ENCODE assay signal across 1 cellular context in genomic region chr11:73747762-73748161, GRCh38.
A peak's percentile ranks its signal among the peaks of the same experiment; 100 is the strongest.
TF ChIP-seq lines count a peak whose summit lies in the region.

No MANE protein-coding gene starts in this region.

TF ChIP-seq in HepG2, 621 proteins besides CTCF, POLR2A, EP300 and RAD21 (continued from another document):
- TF ChIP-seq ZNF3 (CRISPR knock-in tag; IDR thresholded peaks at IDR 0.05) (no peak), FOXP1 (IDR thresholded peaks at IDR 0.05) (no peak), FOXP1 (CRISPR knock-in tag; IDR thresholded peaks at IDR 0.05) (peak; percentile 46; the same call in 1 of the 2 replicates), ISL2 (CRISPR knock-in tag; IDR thresholded peaks at IDR 0.05) (0 out of 2 replicates have a peak, but pooled peaks have one; percentile 25), CEBPG (CRISPR knock-in tag; IDR thresholded peaks at IDR 0.05) (peak; percentile 84), BCL6 (CRISPR knock-in tag; IDR thresholded peaks at IDR 0.05) (0 out of 2 replicates have a peak, but pooled peaks have one; percentile 48), DZIP1 (CRISPR knock-in tag; IDR thresholded peaks at IDR 0.05) (no peak), HNF1A (IDR thresholded peaks at IDR 0.05; ENCODE audit: low read depth) (peak; percentile 68), HNF1A (CRISPR knock-in tag; IDR thresholded peaks at IDR 0.05; ENCODE audit: borderline replicate concordance) (no peak)
TF ChIP-seq in HepG2: peak in this region for 18.
